ENCODE assay signal across 2 cellular contexts in genomic region chr7:80187727-80188126, GRCh38.
TF ChIP-seq lines count a peak whose summit lies in the region.

No MANE protein-coding gene starts in this region.

TF ChIP-seq in liver, 16 proteins besides CTCF, POLR2A, EP300 and RAD21 (continued from another document):
- TF ChIP-seq, protein P1, sequence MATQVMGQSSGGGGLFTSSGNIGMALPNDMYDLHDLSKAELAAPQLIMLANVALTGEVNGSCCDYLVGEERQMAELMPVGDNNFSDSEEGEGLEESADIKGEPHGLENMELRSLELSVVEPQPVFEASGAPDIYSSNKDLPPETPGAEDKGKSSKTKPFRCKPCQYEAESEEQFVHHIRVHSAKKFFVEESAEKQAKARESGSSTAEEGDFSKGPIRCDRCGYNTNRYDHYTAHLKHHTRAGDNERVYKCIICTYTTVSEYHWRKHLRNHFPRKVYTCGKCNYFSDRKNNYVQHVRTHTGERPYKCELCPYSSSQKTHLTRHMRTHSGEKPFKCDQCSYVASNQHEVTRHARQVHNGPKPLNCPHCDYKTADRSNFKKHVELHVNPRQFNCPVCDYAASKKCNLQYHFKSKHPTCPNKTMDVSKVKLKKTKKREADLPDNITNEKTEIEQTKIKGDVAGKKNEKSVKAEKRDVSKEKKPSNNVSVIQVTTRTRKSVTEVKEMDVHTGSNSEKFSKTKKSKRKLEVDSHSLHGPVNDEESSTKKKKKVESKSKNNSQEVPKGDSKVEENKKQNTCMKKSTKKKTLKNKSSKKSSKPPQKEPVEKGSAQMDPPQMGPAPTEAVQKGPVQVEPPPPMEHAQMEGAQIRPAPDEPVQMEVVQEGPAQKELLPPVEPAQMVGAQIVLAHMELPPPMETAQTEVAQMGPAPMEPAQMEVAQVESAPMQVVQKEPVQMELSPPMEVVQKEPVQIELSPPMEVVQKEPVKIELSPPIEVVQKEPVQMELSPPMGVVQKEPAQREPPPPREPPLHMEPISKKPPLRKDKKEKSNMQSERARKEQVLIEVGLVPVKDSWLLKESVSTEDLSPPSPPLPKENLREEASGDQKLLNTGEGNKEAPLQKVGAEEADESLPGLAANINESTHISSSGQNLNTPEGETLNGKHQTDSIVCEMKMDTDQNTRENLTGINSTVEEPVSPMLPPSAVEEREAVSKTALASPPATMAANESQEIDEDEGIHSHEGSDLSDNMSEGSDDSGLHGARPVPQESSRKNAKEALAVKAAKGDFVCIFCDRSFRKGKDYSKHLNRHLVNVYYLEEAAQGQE (IDR thresholded peaks at IDR 0.05) = no peak
- no peak for TF ChIP-seq MAX (IDR thresholded peaks at IDR 0.05)
- no peak for TF ChIP-seq SP1 (IDR thresholded peaks at IDR 0.05)
- TF ChIP-seq, protein P2, sequence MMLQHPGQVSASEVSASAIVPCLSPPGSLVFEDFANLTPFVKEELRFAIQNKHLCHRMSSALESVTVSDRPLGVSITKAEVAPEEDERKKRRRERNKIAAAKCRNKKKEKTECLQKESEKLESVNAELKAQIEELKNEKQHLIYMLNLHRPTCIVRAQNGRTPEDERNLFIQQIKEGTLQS (IDR thresholded peaks at IDR 0.05) = no peak
- no peak for TF ChIP-seq JUND (IDR thresholded peaks at IDR 0.05)
- TF ChIP-seq HNF4A (conservative IDR thresholded peaks at IDR 0.05) = no peak
- TF ChIP-seq TAF1 (conservative IDR thresholded peaks at IDR 0.05) = no peak
- no peak for TF ChIP-seq FOXA2 (IDR thresholded peaks at IDR 0.05)
- no peak for TF ChIP-seq YY1 (IDR thresholded peaks at IDR 0.05)
- TF ChIP-seq, protein P3, sequence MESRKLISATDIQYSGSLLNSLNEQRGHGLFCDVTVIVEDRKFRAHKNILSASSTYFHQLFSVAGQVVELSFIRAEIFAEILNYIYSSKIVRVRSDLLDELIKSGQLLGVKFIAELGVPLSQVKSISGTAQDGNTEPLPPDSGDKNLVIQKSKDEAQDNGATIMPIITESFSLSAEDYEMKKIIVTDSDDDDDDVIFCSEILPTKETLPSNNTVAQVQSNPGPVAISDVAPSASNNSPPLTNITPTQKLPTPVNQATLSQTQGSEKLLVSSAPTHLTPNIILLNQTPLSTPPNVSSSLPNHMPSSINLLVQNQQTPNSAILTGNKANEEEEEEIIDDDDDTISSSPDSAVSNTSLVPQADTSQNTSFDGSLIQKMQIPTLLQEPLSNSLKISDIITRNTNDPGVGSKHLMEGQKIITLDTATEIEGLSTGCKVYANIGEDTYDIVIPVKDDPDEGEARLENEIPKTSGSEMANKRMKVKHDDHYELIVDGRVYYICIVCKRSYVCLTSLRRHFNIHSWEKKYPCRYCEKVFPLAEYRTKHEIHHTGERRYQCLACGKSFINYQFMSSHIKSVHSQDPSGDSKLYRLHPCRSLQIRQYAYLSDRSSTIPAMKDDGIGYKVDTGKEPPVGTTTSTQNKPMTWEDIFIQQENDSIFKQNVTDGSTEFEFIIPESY (IDR thresholded peaks at IDR 0.05) = no peak
- TF ChIP-seq NR2F2 (IDR thresholded peaks at IDR 0.05) = no peak

TF ChIP-seq in HepG2, 621 proteins besides CTCF, POLR2A, EP300 and RAD21 (continued from another document):
- TF ChIP-seq, protein P4, sequence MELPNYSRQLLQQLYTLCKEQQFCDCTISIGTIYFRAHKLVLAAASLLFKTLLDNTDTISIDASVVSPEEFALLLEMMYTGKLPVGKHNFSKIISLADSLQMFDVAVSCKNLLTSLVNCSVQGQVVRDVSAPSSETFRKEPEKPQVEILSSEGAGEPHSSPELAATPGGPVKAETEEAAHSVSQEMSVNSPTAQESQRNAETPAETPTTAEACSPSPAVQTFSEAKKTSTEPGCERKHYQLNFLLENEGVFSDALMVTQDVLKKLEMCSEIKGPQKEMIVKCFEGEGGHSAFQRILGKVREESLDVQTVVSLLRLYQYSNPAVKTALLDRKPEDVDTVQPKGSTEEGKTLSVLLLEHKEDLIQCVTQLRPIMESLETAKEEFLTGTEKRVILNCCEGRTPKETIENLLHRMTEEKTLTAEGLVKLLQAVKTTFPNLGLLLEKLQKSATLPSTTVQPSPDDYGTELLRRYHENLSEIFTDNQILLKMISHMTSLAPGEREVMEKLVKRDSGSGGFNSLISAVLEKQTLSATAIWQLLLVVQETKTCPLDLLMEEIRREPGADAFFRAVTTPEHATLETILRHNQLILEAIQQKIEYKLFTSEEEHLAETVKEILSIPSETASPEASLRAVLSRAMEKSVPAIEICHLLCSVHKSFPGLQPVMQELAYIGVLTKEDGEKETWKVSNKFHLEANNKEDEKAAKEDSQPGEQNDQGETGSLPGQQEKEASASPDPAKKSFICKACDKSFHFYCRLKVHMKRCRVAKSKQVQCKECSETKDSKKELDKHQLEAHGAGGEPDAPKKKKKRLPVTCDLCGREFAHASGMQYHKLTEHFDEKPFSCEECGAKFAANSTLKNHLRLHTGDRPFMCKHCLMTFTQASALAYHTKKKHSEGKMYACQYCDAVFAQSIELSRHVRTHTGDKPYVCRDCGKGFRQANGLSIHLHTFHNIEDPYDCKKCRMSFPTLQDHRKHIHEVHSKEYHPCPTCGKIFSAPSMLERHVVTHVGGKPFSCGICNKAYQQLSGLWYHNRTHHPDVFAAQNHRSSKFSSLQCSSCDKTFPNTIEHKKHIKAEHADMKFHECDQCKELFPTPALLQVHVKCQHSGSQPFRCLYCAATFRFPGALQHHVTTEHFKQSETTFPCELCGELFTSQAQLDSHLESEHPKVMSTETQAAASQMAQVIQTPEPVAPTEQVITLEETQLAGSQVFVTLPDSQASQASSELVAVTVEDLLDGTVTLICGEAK (IDR thresholded peaks at IDR 0.05) = no peak
- TF ChIP-seq, protein P4 (CRISPR knock-in tag; IDR thresholded peaks at IDR 0.05) = no peak
- TF ChIP-seq SP5 (CRISPR knock-in tag; IDR thresholded peaks at IDR 0.05; ENCODE audit: borderline replicate concordance, low read depth) (no peak), MLXIP (CRISPR knock-in tag; IDR thresholded peaks at IDR 0.05; ENCODE audit: borderline replicate concordance) (no peak), ELF3 (CRISPR knock-in tag; IDR thresholded peaks at IDR 0.05) (no peak), HOXA5 (CRISPR knock-in tag; IDR thresholded peaks at IDR 0.05) (no peak), FOXM1 (CRISPR knock-in tag; IDR thresholded peaks at IDR 0.05) (no peak), ATRX (CRISPR knock-in tag; IDR thresholded peaks at IDR 0.05; ENCODE audit: borderline replicate concordance) (no peak), TCF12 (IDR thresholded peaks at IDR 0.05) (no peak), TCF12 (CRISPR knock-in tag; IDR thresholded peaks at IDR 0.05) (no peak), XBP1 (CRISPR knock-in tag; IDR thresholded peaks at IDR 0.05) (no peak), TEAD3 (CRISPR knock-in tag; optimal IDR thresholded peaks at IDR 0.05; ENCODE audit: borderline replicate concordance) (no peak), CBX2 (IDR thresholded peaks at IDR 0.05; ENCODE audit: low read depth, low read length) (no peak), CBX2 (CRISPR knock-in tag; IDR thresholded peaks at IDR 0.05; ENCODE audit: low read depth) (no peak), SOX13 (IDR thresholded peaks at IDR 0.05) (no peak), SOX13 (CRISPR knock-in tag; conservative IDR thresholded peaks at IDR 0.05 in 1 of 2, IDR thresholded peaks at IDR 0.05 in 1 of 2) (no peak), GFI1 (CRISPR knock-in tag; IDR thresholded peaks at IDR 0.05; ENCODE audit: borderline replicate concordance) (no peak), KAT8 (CRISPR knock-in tag; IDR thresholded peaks at IDR 0.05) (no peak), MBD4 (IDR thresholded peaks at IDR 0.05; ENCODE audit: borderline replicate concordance, low read length) (no peak), ZFP82 (CRISPR knock-in tag; IDR thresholded peaks at IDR 0.05; ENCODE audit: borderline replicate concordance) (no peak)
- TF ChIP-seq, protein P5, sequence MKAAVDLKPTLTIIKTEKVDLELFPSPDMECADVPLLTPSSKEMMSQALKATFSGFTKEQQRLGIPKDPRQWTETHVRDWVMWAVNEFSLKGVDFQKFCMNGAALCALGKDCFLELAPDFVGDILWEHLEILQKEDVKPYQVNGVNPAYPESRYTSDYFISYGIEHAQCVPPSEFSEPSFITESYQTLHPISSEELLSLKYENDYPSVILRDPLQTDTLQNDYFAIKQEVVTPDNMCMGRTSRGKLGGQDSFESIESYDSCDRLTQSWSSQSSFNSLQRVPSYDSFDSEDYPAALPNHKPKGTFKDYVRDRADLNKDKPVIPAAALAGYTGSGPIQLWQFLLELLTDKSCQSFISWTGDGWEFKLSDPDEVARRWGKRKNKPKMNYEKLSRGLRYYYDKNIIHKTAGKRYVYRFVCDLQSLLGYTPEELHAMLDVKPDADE (CRISPR knock-in tag; IDR thresholded peaks at IDR 0.05) = no peak
- TF ChIP-seq, protein P6, sequence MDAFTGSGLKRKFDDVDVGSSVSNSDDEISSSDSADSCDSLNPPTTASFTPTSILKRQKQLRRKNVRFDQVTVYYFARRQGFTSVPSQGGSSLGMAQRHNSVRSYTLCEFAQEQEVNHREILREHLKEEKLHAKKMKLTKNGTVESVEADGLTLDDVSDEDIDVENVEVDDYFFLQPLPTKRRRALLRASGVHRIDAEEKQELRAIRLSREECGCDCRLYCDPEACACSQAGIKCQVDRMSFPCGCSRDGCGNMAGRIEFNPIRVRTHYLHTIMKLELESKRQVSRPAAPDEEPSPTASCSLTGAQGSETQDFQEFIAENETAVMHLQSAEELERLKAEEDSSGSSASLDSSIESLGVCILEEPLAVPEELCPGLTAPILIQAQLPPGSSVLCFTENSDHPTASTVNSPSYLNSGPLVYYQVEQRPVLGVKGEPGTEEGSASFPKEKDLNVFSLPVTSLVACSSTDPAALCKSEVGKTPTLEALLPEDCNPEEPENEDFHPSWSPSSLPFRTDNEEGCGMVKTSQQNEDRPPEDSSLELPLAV (CRISPR knock-in tag; conservative IDR thresholded peaks at IDR 0.05; ENCODE audit: low read depth) = no peak
